In genomic region chr1:213008564-213008963, GRCh38 we compare ENCODE assay signal across 10 cellular contexts. TPM values are rescaled to one million over a fixed set of nuclear protein-coding genes. Genes with fewer than 3 reads are reported as not detected.
A peak's percentile ranks its signal among the peaks of the same experiment; 100 is the strongest.
DNase-seq lines count a peak whose midpoint lies in the region; ATAC-seq and TF ChIP-seq lines count a peak whose summit lies in the region.
"Had no signal": no experiment of that assay in that cellular context is flagged by ENCODE, and none has a peak within 500 bp of the region (broad histone marks: within the 10 kb centered on the region; RNA-seq: fewer than 3 reads in every experiment).

No MANE protein-coding gene starts in this region.

- DNase-seq in kidney tubule cell (ENCODE audit: low spot score) (no peak), NCI-H345 treated with DMSO at 0.1 percent for 48 hours (lab: John Stamatoyannopoulos, UW; ENCODE audit: unreplicated experiment) (no peak), H4 (ENCODE audit: low spot score) (no peak), Calu3 (no peak)
- DNase-seq: NCI-H774, T-helper 17 cell had no signal

- H3K9me3 Mint-ChIP-seq in activated T-helper 17 cell treated with anti-CD3 and anti-CD28 coated beads, Interleukin-2, amount 50 U/mL, for 72 hours: no peaks in the 10 kb centered on the region
- H3K9me3 Mint-ChIP-seq in Calu3 (ENCODE audit: low read depth, unreplicated experiment): no peaks in the 10 kb centered on the region

- H3K36me3 Mint-ChIP-seq in activated T-helper 17 cell treated with anti-CD3 and anti-CD28 coated beads, Interleukin-2, amount 50 U/mL, for 72 hours (ENCODE audit: low read depth): peaks cover 95% of the 10 kb centered on the region
- peaks cover 23% of the 10 kb centered on the region for H3K36me3 Mint-ChIP-seq in Calu3 (ENCODE audit: insufficient read depth, unreplicated experiment)

- H3K4me1 Mint-ChIP-seq in activated T-helper 17 cell treated with anti-CD3 and anti-CD28 coated beads, Interleukin-2, amount 50 U/mL, for 72 hours: peaks cover 18% of the 10 kb centered on the region
- peaks cover 1% of the 10 kb centered on the region for H3K4me1 Mint-ChIP-seq in Calu3 (ENCODE audit: low read depth, unreplicated experiment)

- no TSS peak for BruUV-seq in Calu3 (replicated peaks; lab: Mats Ljungman, UMichigan)

- peak overlapping the region; percentile 46 for H3K27ac Mint-ChIP-seq in activated T-helper 17 cell treated with anti-CD3 and anti-CD28 coated beads, Interleukin-2, amount 50 U/mL, for 72 hours
- no peak overlapping the region for H3K27ac Mint-ChIP-seq in Calu3 (ENCODE audit: unreplicated experiment)
- H3K27ac Mint-ChIP-seq: T-helper 17 cell had no signal

- intact Hi-C loops in Calu3 (cut with micrococcal nuclease; ENCODE audit: unreplicated experiment): no loop called here

- no peak for TF ChIP-seq CTCF in Calu3 (IDR thresholded peaks at IDR 0.05; ENCODE audit: unreplicated experiment)

- CTCF ChIA-PET in Calu3 (lab: Charles Lee): no interaction called here

- no peak overlapping the region for H3K4me3 Mint-ChIP-seq in activated T-helper 17 cell treated with anti-CD3 and anti-CD28 coated beads, Interleukin-2, amount 50 U/mL, for 72 hours
- H3K4me3 Mint-ChIP-seq in Calu3 (ENCODE audit: low read depth, unreplicated experiment): no peak overlapping the region
- H3K4me3 Mint-ChIP-seq: T-helper 17 cell had no signal

- H3K27me3 Mint-ChIP-seq in activated T-helper 17 cell treated with anti-CD3 and anti-CD28 coated beads, Interleukin-2, amount 50 U/mL, for 72 hours: no peaks in the 10 kb centered on the region
- H3K27me3 Mint-ChIP-seq in Calu3 (ENCODE audit: unreplicated experiment): no peaks in the 10 kb centered on the region
- H3K27me3 Mint-ChIP-seq: T-helper 17 cell had no signal

- ATAC-seq in GM18858 (IDR thresholded peaks at IDR 0.05; ENCODE audit: unreplicated experiment): peak; percentile 81
- peak; percentile 82 for ATAC-seq in GM21390 (IDR thresholded peaks at IDR 0.05; ENCODE audit: unreplicated experiment)
- ATAC-seq in HG03175 (IDR thresholded peaks at IDR 0.05; ENCODE audit: unreplicated experiment): peak; percentile 89
- ATAC-seq in activated T-helper 17 cell treated with anti-CD3 and anti-CD28 coated beads, Interleukin-2, amount 50 U/mL, for 72 hours (replicated peaks): no peak
- ATAC-seq: T-helper 17 cell had no signal

RNA-seq across cellular contexts. Expression of gene ANGEL2, which starts 7.1 kb away (rescaled TPM):
- total RNA-seq in activated T-helper 17 cell treated with anti-CD3 and anti-CD28 coated beads, Interleukin-2, amount 50 U/mL, for 72 hours: 10 to 100 TPM; 36.9 to 41.3 TPM
- 30.8 and 32.7 TPM in 2 replicates for total RNA-seq in H4 (2014; rRNA removed; shearing (Covaris generic))
- total RNA-seq in Calu3 (2022): 51.8 and 56.3 TPM in 2 replicates

RNA-seq across cellular contexts. Expression of gene RPS6KC1, which starts 42.5 kb away (rescaled TPM):
- 1 to 10 TPM; 6.9 to 9.5 TPM for total RNA-seq in activated T-helper 17 cell treated with anti-CD3 and anti-CD28 coated beads, Interleukin-2, amount 50 U/mL, for 72 hours
- total RNA-seq in H4 (2014; rRNA removed; shearing (Covaris generic)): 11.4 and 16.6 TPM in 2 replicates
- 23.5 and 24.1 TPM in 2 replicates for total RNA-seq in Calu3 (2022)

RNA-seq across cellular contexts. Expression of gene VASH2, which starts 58.2 kb away (rescaled TPM):
- total RNA-seq in activated T-helper 17 cell treated with anti-CD3 and anti-CD28 coated beads, Interleukin-2, amount 50 U/mL, for 72 hours: under 1 TPM in 1 of 2 donors, not detected in 1; 0.52 TPM
- total RNA-seq in H4 (2014; rRNA removed; shearing (Covaris generic)): 0.31 and 2.5 TPM in 2 replicates
- total RNA-seq in Calu3 (2022): 4.7 and 5.8 TPM in 2 replicates
